In the genomic region with DNA sequence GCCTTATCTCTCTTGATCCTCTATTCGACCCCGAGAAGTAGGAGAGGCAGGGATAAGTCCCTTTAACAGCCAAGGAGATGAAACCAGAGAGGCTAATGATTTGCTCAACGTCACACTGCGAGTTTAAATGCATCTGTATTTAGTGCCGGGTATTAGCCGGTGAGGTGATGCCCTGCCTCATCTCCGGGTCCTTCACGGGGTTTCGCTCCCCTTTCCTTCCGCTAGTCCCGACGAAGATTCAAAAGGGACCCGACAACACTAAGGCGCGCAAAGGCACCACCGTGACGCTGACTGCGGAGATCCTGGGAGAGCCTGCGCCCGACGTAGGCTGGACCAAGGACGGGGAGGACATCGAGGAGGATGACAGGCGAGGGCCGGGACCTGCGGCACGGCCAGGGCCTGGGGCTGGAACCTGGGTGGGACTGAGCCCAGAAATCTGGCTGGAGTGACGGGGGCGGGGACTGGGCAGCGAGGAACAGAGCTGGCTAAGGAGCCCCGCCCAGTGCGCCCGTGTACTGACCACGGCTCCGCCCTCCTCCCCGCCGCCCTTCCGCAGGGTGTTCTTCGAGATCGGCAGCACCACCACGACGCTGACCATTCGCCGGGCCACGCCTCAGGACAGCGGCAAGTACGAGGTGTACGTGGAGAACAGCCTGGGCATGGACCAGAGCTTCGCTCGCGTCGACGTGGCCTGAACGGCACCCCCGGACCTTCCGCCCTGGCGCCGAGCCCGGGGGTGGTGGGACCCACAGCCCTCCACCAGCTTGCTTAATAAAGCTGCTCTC, we compare ENCODE assay signal across 8 cellular contexts. TPM values are rescaled to one million over a fixed set of nuclear protein-coding genes. Genes with fewer than 3 reads are reported as not detected.
DNase-seq lines count a peak whose midpoint lies in the region; ATAC-seq and TF ChIP-seq lines count a peak whose summit lies in the region.

No MANE protein-coding gene starts in this region.

- TF ChIP-seq POLR2A in prostate gland (IDR thresholded peaks at IDR 0.05), result peak; percentile 63

- intact Hi-C loops in prostate gland (cut with DNase I), result loop anchor here (5.0 kb wide), 1 partner anchor 35 kb away; no protein-coding TSS in a partner anchor

- no peak for TF ChIP-seq CTCF in right atrium auricular region (IDR thresholded peaks at IDR 0.05)
- TF ChIP-seq CTCF in prostate gland (IDR thresholded peaks at IDR 0.05), result no peak

- H3K36me3 ChIP-seq in NT2/D1 (ENCODE audit: insufficient read depth, insufficient read length, low read length) (peaks cover 9% of the 10 kb centered on the region), right atrium auricular region (peaks cover 1% of the 10 kb centered on the region), prostate gland (no peaks in the 10 kb centered on the region)

- ATAC-seq in HG02759 (IDR thresholded peaks at IDR 0.05; ENCODE audit: unreplicated experiment), result peak; percentile 12

- H3K4me1 ChIP-seq in NT2/D1 (ENCODE audit: insufficient read depth, insufficient read length) (peaks cover 30% of the 10 kb centered on the region), right atrium auricular region (peaks cover 0 to 54% of the 10 kb centered on the region in 2 donors), prostate gland (replicated peaks) (peaks cover 12% of the 10 kb centered on the region)

- H3K9me3 ChIP-seq in NT2/D1 (ENCODE audit: insufficient read depth, low read length) (no peaks in the 10 kb centered on the region), right atrium auricular region (no peaks in the 10 kb centered on the region), prostate gland (no peaks in the 10 kb centered on the region)

- peaks cover 53% of the 10 kb centered on the region for H3K27me3 ChIP-seq in NT2/D1 (ENCODE audit: insufficient read depth, insufficient read length)
- H3K27me3 ChIP-seq in right atrium auricular region, result no peaks in the 10 kb centered on the region
- no peaks in the 10 kb centered on the region for H3K27me3 ChIP-seq in prostate gland (replicated peaks; ENCODE audit: insufficient read depth)

- peak overlapping the region; percentile 83 for H3K9ac ChIP-seq in NT2/D1 (ENCODE audit: insufficient read length, low read depth)

- DNase-seq in NCI-H2029 (lab: John Stamatoyannopoulos, UW), result peak; percentile 11
- no peak for DNase-seq in NCI-H2029 treated with DMSO at 0.1 percent for 48 hours (lab: John Stamatoyannopoulos, UW)
- DNase-seq in NT2/D1 (ENCODE audit: low read depth, low spot score), result no peak
- DNase-seq in anterior cingulate cortex (lab: John Stamatoyannopoulos, UW), result peak in 34 of 58 donors; percentile 11 to 54 (median 28)
- peak; percentile 90 for DNase-seq in right atrium auricular region (ENCODE audit: low spot score)
- peak; percentile 85 for DNase-seq in prostate gland (ENCODE audit: low spot score)
- DNase-seq in D341Med (ENCODE audit: low spot score), result no peak

- WGBS in prostate gland, result 2% methylated on average over 48 of the region's 59 CpGs

- H3K4me3 ChIP-seq in NT2/D1 (ENCODE audit: insufficient read length, low read depth) (peak overlapping the region; percentile 70), right atrium auricular region (peak overlapping the region; percentile 80 to 87), prostate gland (peak overlapping the region; percentile 64 to 73)

- H3K27ac ChIP-seq in right atrium auricular region (peak overlapping the region; percentile 98 to 99), prostate gland (peak overlapping the region; percentile 90 to 95)

RNA-seq across cellular contexts. Expression of gene GMPPA, which starts 1.0 kb away (rescaled TPM):
- total RNA-seq in right atrium auricular region (10 to 100 TPM; 21.6 to 23.3 TPM), prostate gland (10 to 100 TPM; 41.2 to 53.8 TPM)

RNA-seq across cellular contexts. Expression of gene ASIC4, which starts 16.6 kb away (rescaled TPM):
- total RNA-seq in right atrium auricular region (not detected), prostate gland (under 1 TPM; 0.09 to 0.45 TPM)

RNA-seq across cellular contexts. Expression of gene CHPF, which starts 45.9 kb away (rescaled TPM):
- total RNA-seq in right atrium auricular region (100 to 1,000 TPM; 206 to 228 TPM), prostate gland (100 to 1,000 TPM; 150 to 819 TPM)

RNA-seq across cellular contexts. Expression of gene TMEM198, which starts 46.1 kb away (rescaled TPM):
- total RNA-seq in right atrium auricular region (1 to 10 TPM; 1.8 to 4.3 TPM), prostate gland (10 to 100 TPM in 1 of 2 donors, 1 to 10 TPM in 1; 5.7 to 11.5 TPM)

Comparison
In these comparisons a context has a peak if more than half of its experiments do, and no peak if none do; other contexts are left out.
1. DNase-seq: peak in NCI-H2029 (single experiment), anterior cingulate cortex (34 of 58), right atrium auricular region (single experiment) and prostate gland (single experiment); none in NCI-H2029 treated with DMSO at 0.1 percent for 48 hours (single experiment), NT2/D1 (single experiment) and D341Med (single experiment).
2. Peak in every context shown above with its lines, with median percentiles within 50 percentile points of each other: H3K4me3 ChIP-seq.